In the genomic region with DNA sequence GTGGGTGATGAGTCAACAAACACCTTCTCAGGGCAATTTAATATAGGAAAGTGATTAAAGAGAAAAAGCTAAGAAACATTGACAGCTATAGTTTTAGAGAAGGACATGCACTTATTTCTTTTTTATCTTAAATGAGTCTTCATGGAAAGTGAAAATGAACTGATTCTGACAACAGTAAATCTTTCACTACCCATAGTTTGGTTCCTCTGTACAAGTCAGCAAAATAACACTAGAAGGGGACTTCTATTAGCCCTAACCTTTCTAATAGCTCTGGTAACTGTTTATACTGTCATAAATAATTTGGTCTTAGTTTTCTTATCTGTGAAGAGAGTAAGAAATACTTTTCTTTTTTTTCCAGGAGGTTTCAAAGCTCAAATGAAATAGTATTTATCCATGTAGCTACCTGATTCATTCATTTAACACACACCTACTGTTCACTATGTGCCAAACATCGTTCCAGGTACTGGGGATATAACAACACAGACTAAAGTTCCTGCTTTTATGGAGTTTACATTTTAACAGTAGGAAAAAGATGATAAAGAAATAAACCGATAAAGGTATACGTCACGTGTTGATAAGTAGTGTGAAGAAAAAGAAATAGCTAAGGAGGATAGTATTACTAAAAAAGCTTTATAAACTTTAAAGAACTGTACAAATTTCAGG, we compare ENCODE assay signal across 18 cellular contexts.
A peak's percentile ranks its signal among the peaks of the same experiment; 100 is the strongest.
DNase-seq lines count a peak whose midpoint lies in the region; FAIRE-seq and TF ChIP-seq lines count a peak whose summit lies in the region.
"Had no signal": no experiment of that assay in that cellular context is flagged by ENCODE, and none has a peak within 500 bp of the region (broad histone marks: within the 10 kb centered on the region; RNA-seq: fewer than 3 reads in every experiment).

No MANE protein-coding gene starts in this region.

- TF ChIP-seq CTCF in HEK293 (tag by site-specific recombination; IDR thresholded peaks at IDR 0.05) (no peak), astrocyte (IDR thresholded peaks at IDR 0.05; ENCODE audit: insufficient read depth, low read depth, low read length) (no peak), keratinocyte (optimal IDR thresholded peaks at IDR 0.05 in 1 of 3, IDR thresholded peaks at IDR 0.05 in 1 of 3, conservative IDR thresholded peaks at IDR 0.05 in 1 of 3; ENCODE audit: extremely low read depth in 1 of 3, insufficient read depth in 2 of 3, low read length in 3 of 3) (no peak), transverse colon (IDR thresholded peaks at IDR 0.05) (no peak), OCI-LY7 (conservative IDR thresholded peaks at IDR 0.05; ENCODE audit: low read length) (no peak), type B pancreatic cell (conservative IDR thresholded peaks at IDR 0.05) (no peak)

- dilution Hi-C loops in keratinocyte (cut with MboI; ENCODE audit: extremely low pct_ligation_motif_present, low sequenced_read_pairs), result no loop called here

- no peak for DNase-seq in astrocyte (ENCODE audit: low read depth)
- no peak for DNase-seq in keratinocyte (ENCODE audit: low read depth, low spot score)
- no peak for DNase-seq in transverse colon
- no peak for DNase-seq in HAP-1 (ENCODE audit: low spot score in 2 of 2)
- DNase-seq in OCI-LY7 (ENCODE audit: low spot score), result no peak
- DNase-seq in type B pancreatic cell (ENCODE audit: extremely low spot score, unreplicated experiment), result no peak
- DNase-seq: C1 segment of cervical spinal cord; Calu3; CD4-positive, alpha-beta T cell; DMS 273 treated with DMSO at 0.1 percent for 48 hours; GM23248 had no signal

- CTCF ChIA-PET in HEK293 (lab: Yijun Ruan, JAX) (interaction anchor here (0.5 to 1.6 kb wide), 2 partner anchors 10 to 1704 kb away, joined by 3 to 6 read pairs; no protein-coding TSS in a partner anchor), OCI-LY7 (lab: Charles Lee; ENCODE audit: unreplicated experiment) (no interaction called here)

- no peak overlapping the region for H3K27ac Mint-ChIP-seq in astrocyte (ENCODE audit: unreplicated experiment)
- no peak overlapping the region for H3K27ac Mint-ChIP-seq in type B pancreatic cell
- H3K27ac Mint-ChIP-seq: B cell; CD4-positive, alpha-beta T cell had no signal

- H3K27me3 ChIP-seq in astrocyte (ENCODE audit: insufficient read depth, low read length) (no peaks in the 10 kb centered on the region), keratinocyte (ENCODE audit: control insufficient read depth, extremely low read depth, insufficient read depth, low read length) (no peaks in the 10 kb centered on the region), transverse colon (no peaks in the 10 kb centered on the region), HAP-1 (ENCODE audit: low read depth) (no peaks in the 10 kb centered on the region)

- 48 to 62% methylated on average over 4 of the region's 4 CpGs for WGBS in transverse colon (ENCODE audit: low coverage in 1 of 2), 2 donors

- H3K27ac ChIP-seq in HEK293 (ENCODE audit: extremely low read depth, low read depth, low read length) (no peak overlapping the region), astrocyte (ENCODE audit: low read depth, low read length) (no peak overlapping the region), keratinocyte (ENCODE audit: control insufficient read depth, insufficient read depth, low read length) (no peak overlapping the region), transverse colon (peak overlapping the region in 3 of 4 donors; percentile 20 to 54 (median 24)), OCI-LY7 (ENCODE audit: low read depth, low read length, poor library complexity, severe bottlenecking) (no peak overlapping the region)
- H3K27ac ChIP-seq: GM23248, HL-60 had no signal

- TF ChIP-seq EP300 in transverse colon (IDR thresholded peaks at IDR 0.05; ENCODE audit: low read depth), result no peak

- H3K4me1 ChIP-seq in HEK293 (ENCODE audit: control insufficient read depth, insufficient read depth, low read length), result no peaks in the 10 kb centered on the region
- peaks cover 9% of the 10 kb centered on the region for H3K4me1 ChIP-seq in astrocyte (ENCODE audit: insufficient read depth, low read length)
- H3K4me1 ChIP-seq in keratinocyte (ENCODE audit: control insufficient read depth, extremely low read depth, insufficient read depth, low read length), result peaks cover 19% of the 10 kb centered on the region
- H3K4me1 ChIP-seq in transverse colon, result peaks cover 0 to 16% (median 8%) of the 10 kb centered on the region in 4 donors
- peaks cover 33% of the 10 kb centered on the region for H3K4me1 ChIP-seq in HAP-1
- no peaks in the 10 kb centered on the region for H3K4me1 ChIP-seq in OCI-LY7 (ENCODE audit: insufficient read depth, low read length, poor library complexity, severe bottlenecking)

- H4K20me1 ChIP-seq in astrocyte (ENCODE audit: insufficient read depth, low read length), result no peaks in the 10 kb centered on the region
- no peaks in the 10 kb centered on the region for H4K20me1 ChIP-seq in keratinocyte (ENCODE audit: control insufficient read depth, extremely low read depth, insufficient read depth, low read length)
- no peaks in the 10 kb centered on the region for H4K20me1 ChIP-seq in OCI-LY7 (ENCODE audit: insufficient read depth, low read length)

- H3K9me3 Mint-ChIP-seq in astrocyte (ENCODE audit: unreplicated experiment), result no peaks in the 10 kb centered on the region
- H3K9me3 Mint-ChIP-seq in type B pancreatic cell, result no peaks in the 10 kb centered on the region

- H3K36me3 ChIP-seq in HEK293 (ENCODE audit: control insufficient read depth in 2 of 2, insufficient read depth in 1 of 2, low read length in 2 of 2) (no peaks in the 10 kb centered on the region), astrocyte (ENCODE audit: insufficient read depth, low read length) (no peaks in the 10 kb centered on the region), keratinocyte (ENCODE audit: control insufficient read depth in 2 of 2, extremely low read depth in 1 of 2, insufficient read depth in 2 of 2, low read length in 2 of 2) (no peaks in the 10 kb centered on the region), transverse colon (no peaks in the 10 kb centered on the region), HAP-1 (replicated peaks) (no peaks in the 10 kb centered on the region), OCI-LY7 (ENCODE audit: insufficient read depth, low read length) (no peaks in the 10 kb centered on the region)

- no peak for TF ChIP-seq POLR2A in transverse colon (IDR thresholded peaks at IDR 0.05)

- intact Hi-C loops in transverse colon (cut with DNase I; ENCODE audit: low total_unique reads) (no loop called here), OCI-LY7 (cut with micrococcal nuclease; ENCODE audit: unreplicated experiment) (no loop called here)

- H3K9ac ChIP-seq in astrocyte (ENCODE audit: low read length) (no peak overlapping the region), keratinocyte (ENCODE audit: control insufficient read depth, extremely low read depth, insufficient read depth, low read length) (no peak overlapping the region)
- H3K9ac ChIP-seq: GM23248 had no signal

- H3K9me2 ChIP-seq in OCI-LY7 (ENCODE audit: insufficient read depth, low read length), result no peaks in the 10 kb centered on the region

- H3K36me3 Mint-ChIP-seq in astrocyte (ENCODE audit: low read depth, unreplicated experiment) (no peaks in the 10 kb centered on the region), type B pancreatic cell (no peaks in the 10 kb centered on the region)

- H3K9me3 ChIP-seq in HEK293 (ENCODE audit: control insufficient read depth, insufficient read depth, low read depth, low read length) (no peaks in the 10 kb centered on the region), astrocyte (ENCODE audit: insufficient read depth, low read depth, low read length) (no peaks in the 10 kb centered on the region), keratinocyte (ENCODE audit: control insufficient read depth, low read depth, low read length) (no peaks in the 10 kb centered on the region), transverse colon (no peaks in the 10 kb centered on the region), HAP-1 (no peaks in the 10 kb centered on the region), OCI-LY7 (ENCODE audit: low read length) (no peaks in the 10 kb centered on the region)

- no peak overlapping the region for H3K4me3 ChIP-seq in HEK293 (ENCODE audit: low read depth, low read length)
- H3K4me3 ChIP-seq in astrocyte (ENCODE audit: insufficient read depth, low read depth, low read length), result no peak overlapping the region
- no peak overlapping the region for H3K4me3 ChIP-seq in keratinocyte (ENCODE audit: control insufficient read depth in 2 of 3, extremely low read depth in 1 of 3, insufficient read depth in 2 of 3, low read depth in 1 of 3, low read length in 3 of 3)
- H3K4me3 ChIP-seq in transverse colon, result no peak overlapping the region
- H3K4me3 ChIP-seq in HAP-1, result no peak overlapping the region
- H3K4me3 ChIP-seq in OCI-LY7 (ENCODE audit: low read depth, low read length, poor library complexity, severe bottlenecking), result no peak overlapping the region
- H3K4me3 ChIP-seq: GM23248, K562 had no signal

- POLR2A ChIA-PET in HEK293 (lab: Yijun Ruan, JAX), result no interaction called here
- POLR2A ChIA-PET in OCI-LY7 (lab: Charles Lee), result interaction anchor here (0.6 to 0.9 kb wide), 6 partner anchors 9 to 373 kb away, joined by 3 read pairs; no protein-coding TSS in a partner anchor

- H3K9me1 ChIP-seq in keratinocyte (ENCODE audit: control insufficient read depth, extremely low read depth, insufficient read depth, low read length), result no peaks in the 10 kb centered on the region

- H3K4me1 Mint-ChIP-seq in astrocyte (ENCODE audit: low read depth, unreplicated experiment) (peaks cover 6% of the 10 kb centered on the region), type B pancreatic cell (ENCODE audit: unreplicated experiment) (peaks cover 9% of the 10 kb centered on the region)
- H3K4me1 Mint-ChIP-seq: B cell had no signal

- BruUV-seq in OCI-LY7 (replicated peaks; lab: Mats Ljungman, UMichigan), result no TSS peak

- H2AFZ ChIP-seq in astrocyte (ENCODE audit: low read depth, low read length) (no peak overlapping the region), keratinocyte (ENCODE audit: control insufficient read depth, low read length) (no peak overlapping the region), OCI-LY7 (ENCODE audit: low read length) (no peak overlapping the region)
- H2AFZ ChIP-seq: GM23248 had no signal

- no peaks in the 10 kb centered on the region for H3K79me2 ChIP-seq in astrocyte (ENCODE audit: insufficient read depth, low read length)
- no peaks in the 10 kb centered on the region for H3K79me2 ChIP-seq in keratinocyte (ENCODE audit: control insufficient read depth, insufficient read depth, low read length)
- no peaks in the 10 kb centered on the region for H3K79me2 ChIP-seq in OCI-LY7 (ENCODE audit: insufficient read depth, low read depth, low read length)

- H3K4me3 Mint-ChIP-seq in astrocyte (ENCODE audit: unreplicated experiment), result no peak overlapping the region
- no peak overlapping the region for H3K4me3 Mint-ChIP-seq in type B pancreatic cell
- H3K4me3 Mint-ChIP-seq: B cell; CD4-positive, alpha-beta T cell had no signal

- in situ Hi-C loops in transverse colon (cut with MboI; ENCODE audit: low pct_ligation_motif_present in 1 of 4, low pct_unique_long_range_greater_than_20kb in 1 of 4, low sequenced_read_pairs in 3 of 4), result no loop called here
- in situ Hi-C loops in HAP-1 (cut with MboI; ENCODE audit: low sequenced_read_pairs), result no loop called here

- H3K4me2 ChIP-seq in astrocyte (ENCODE audit: low read length) (no peak overlapping the region), keratinocyte (ENCODE audit: control insufficient read depth, extremely low read depth, insufficient read depth, low read depth, low read length) (no peak overlapping the region), OCI-LY7 (ENCODE audit: low read length) (no peak overlapping the region)

- FAIRE-seq in astrocyte (lab: Jason Lieb, UNC) (peak; percentile 5), keratinocyte (lab: Jason Lieb, UNC) (peak; percentile 9)
- FAIRE-seq: A204.1, GM12891, H54, K562 had no signal

- H3K27me3 Mint-ChIP-seq in astrocyte (ENCODE audit: low read depth, unreplicated experiment), result no peaks in the 10 kb centered on the region
- H3K27me3 Mint-ChIP-seq in type B pancreatic cell, result no peaks in the 10 kb centered on the region

Comparison
In these comparisons a context has a peak if more than half of its experiments do, and no peak if none do; other contexts are left out.
1. H3K27ac ChIP-seq: peak in transverse colon (3 of 4); none in HEK293 (single experiment), astrocyte (single experiment), keratinocyte (single experiment) and OCI-LY7 (single experiment).